In the genomic region with DNA sequence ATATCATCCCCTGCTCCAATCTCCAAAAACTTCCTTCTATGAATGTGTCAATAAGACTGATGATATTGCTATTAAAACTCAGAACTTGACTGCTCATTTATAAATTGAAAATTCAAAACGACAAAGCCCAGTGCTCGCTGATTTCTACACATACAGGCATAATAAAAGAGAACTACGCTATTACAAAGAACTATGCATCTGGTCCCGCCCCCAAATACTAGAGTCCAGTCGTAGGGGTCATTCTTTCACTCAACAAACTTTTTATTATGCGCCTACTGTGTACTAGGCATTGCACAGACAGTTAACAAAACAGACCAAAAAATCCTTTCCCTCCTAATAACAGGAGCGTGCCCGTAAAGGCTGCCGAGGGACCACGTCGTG, we compare ENCODE assay signal across 8 cellular contexts. TPM values are rescaled to one million over a fixed set of nuclear protein-coding genes. Genes with fewer than 3 reads are reported as not detected.
DNase-seq lines count a peak whose midpoint lies in the region; ATAC-seq and TF ChIP-seq lines count a peak whose summit lies in the region.

No MANE protein-coding gene starts in this region.

- no peaks in the 10 kb centered on the region for H3K27me3 Mint-ChIP-seq in activated CD8-positive, alpha-beta memory T cell treated with anti-CD3 and anti-CD28 coated beads, Interleukin-2, amount 10 ng/mL, durations not matched to agents 7 days and 5 days

- intact Hi-C loops in breast epithelium (cut with DNase I; ENCODE audit: low total_unique reads) (no loop called here), mucosa of descending colon (cut with DNase I, micrococcal nuclease) (no loop called here)

- H3K36me3 ChIP-seq in breast epithelium: no peaks in the 10 kb centered on the region
- H3K36me3 ChIP-seq in mucosa of descending colon (ENCODE audit: low read depth): no peaks in the 10 kb centered on the region

- H3K9me3 ChIP-seq in breast epithelium: no peaks in the 10 kb centered on the region
- H3K9me3 ChIP-seq in mucosa of descending colon: no peaks in the 10 kb centered on the region

- no peaks in the 10 kb centered on the region for H3K9me3 Mint-ChIP-seq in activated CD8-positive, alpha-beta memory T cell treated with anti-CD3 and anti-CD28 coated beads, Interleukin-2, amount 10 ng/mL, durations not matched to agents 7 days and 5 days (ENCODE audit: low read depth)

- H3K4me3 Mint-ChIP-seq in activated CD8-positive, alpha-beta memory T cell treated with anti-CD3 and anti-CD28 coated beads, Interleukin-2, amount 10 ng/mL, durations not matched to agents 7 days and 5 days: peak overlapping the region; percentile 84

- CTCF ChIA-PET in activated CD8-positive, alpha-beta memory T cell treated with anti-CD3 and anti-CD28 coated beads, Interleukin-2, amount 10 ng/mL, durations not matched to agents 7 days and 5 days (lab: Charles Lee): interaction anchor here (1.0 kb wide), 1 partner anchor 24 kb away, joined by 3 read pairs; no protein-coding TSS in a partner anchor

- no peak for TF ChIP-seq POLR2A in breast epithelium (IDR thresholded peaks at IDR 0.05)

- no peak for DNase-seq in activated CD8-positive, alpha-beta memory T cell treated with anti-CD3 and anti-CD28 coated beads, Interleukin-2, amount 10 ng/mL, durations not matched to agents 7 days and 5 days
- DNase-seq in activated CD8-positive, alpha-beta memory T cell treated with anti-CD3 and anti-CD28 coated beads for 24 hours: no peak
- DNase-seq in KG1 (lab: John Stamatoyannopoulos, UW) (peak; percentile 45), breast epithelium (ENCODE audit: low spot score in 2 of 2) (no peak), mucosa of descending colon (no peak), D341Med (ENCODE audit: low spot score) (no peak)
- DNase-seq in activated CD4-positive, CD25-positive, alpha-beta regulatory T cell treated with anti-CD3 and anti-CD28 coated beads, Interleukin-2, amount 50 U/mL, for 72 hours: no peak
- DNase-seq in activated CD4-positive, alpha-beta T cell treated with anti-CD3 and anti-CD28 coated beads for 1 hour: no peak

- TF ChIP-seq CTCF in breast epithelium (IDR thresholded peaks at IDR 0.05) (no peak), mucosa of descending colon (IDR thresholded peaks at IDR 0.05) (no peak)

- H3K4me3 ChIP-seq in breast epithelium (peak overlapping the region; percentile 71 to 80 (median 73)), mucosa of descending colon (peak overlapping the region; percentile 61)

- ATAC-seq in activated CD8-positive, alpha-beta memory T cell treated with anti-CD3 and anti-CD28 coated beads, Interleukin-2, amount 10 ng/mL, durations not matched to agents 7 days and 5 days: peak; percentile 8
- ATAC-seq in mucosa of descending colon: peak; percentile 32

- peak overlapping the region; percentile 90 to 98 for H3K27ac ChIP-seq in breast epithelium

- no peaks in the 10 kb centered on the region for H3K27me3 ChIP-seq in breast epithelium

- H3K4me1 ChIP-seq in breast epithelium (no peaks in the 10 kb centered on the region), mucosa of descending colon (ENCODE audit: low read depth) (peaks cover 8% of the 10 kb centered on the region)

- peaks cover 2% of the 10 kb centered on the region for H3K36me3 Mint-ChIP-seq in activated CD8-positive, alpha-beta memory T cell treated with anti-CD3 and anti-CD28 coated beads, Interleukin-2, amount 10 ng/mL, durations not matched to agents 7 days and 5 days

- H3K4me1 Mint-ChIP-seq in activated CD8-positive, alpha-beta memory T cell treated with anti-CD3 and anti-CD28 coated beads, Interleukin-2, amount 10 ng/mL, durations not matched to agents 7 days and 5 days: peaks cover 23% of the 10 kb centered on the region

- peak overlapping the region; percentile 88 for H3K27ac Mint-ChIP-seq in activated CD8-positive, alpha-beta memory T cell treated with anti-CD3 and anti-CD28 coated beads, Interleukin-2, amount 10 ng/mL, durations not matched to agents 7 days and 5 days

RNA-seq across cellular contexts. Expression of gene AVEN, which starts 1.0 kb away (rescaled TPM):
- 10 to 100 TPM in 1 of 2 experiments, 1 to 10 TPM in 1; 8.9 to 11.8 TPM for total RNA-seq in activated CD8-positive, alpha-beta memory T cell treated with anti-CD3 and anti-CD28 coated beads, Interleukin-2, amount 10 ng/mL, durations not matched to agents 7 days and 5 days
- 10 to 100 TPM; 13.5 to 18.4 (median 13.8) TPM for total RNA-seq in breast epithelium
- 10 to 100 TPM in 2 of 3 donors, 1 to 10 TPM in 1; 9.5 to 16.3 (median 11.9) TPM for total RNA-seq in mucosa of descending colon
